Comparison of ENCODE assay signal across 8 cellular contexts in the genomic region with DNA sequence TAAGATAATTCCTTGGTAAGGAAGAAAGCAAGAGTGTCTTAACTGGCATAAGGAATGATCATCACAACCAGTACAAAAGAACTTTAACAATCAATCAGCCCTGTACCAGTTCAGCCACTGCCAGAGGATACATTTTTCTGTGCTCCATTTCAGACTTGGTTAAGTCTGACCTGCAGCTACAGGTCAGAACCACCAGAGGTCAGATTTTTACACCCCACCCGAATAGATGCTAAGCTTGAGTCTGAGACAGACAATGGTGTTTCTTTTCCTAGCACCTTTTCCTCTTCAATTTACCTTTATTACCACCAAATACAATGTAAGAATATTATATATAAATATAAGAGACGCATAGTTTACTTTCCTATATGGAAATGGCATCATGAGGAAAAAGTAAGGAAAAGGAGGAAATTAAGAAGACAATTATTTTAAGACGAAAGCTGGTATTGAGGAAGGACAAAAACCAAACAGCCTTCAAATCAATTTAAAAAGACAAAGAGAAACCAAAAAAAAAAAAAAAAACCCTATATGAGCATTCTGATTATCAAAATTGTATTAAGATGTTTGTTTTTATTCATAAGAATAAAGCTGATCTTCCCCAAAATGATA.
DNase-seq lines count a peak whose midpoint lies in the region; ATAC-seq and TF ChIP-seq lines count a peak whose summit lies in the region.

No MANE protein-coding gene starts in this region.

- no peaks in the 10 kb centered on the region for H3K27me3 ChIP-seq in Karpas-422 (ENCODE audit: low read length)

- TF ChIP-seq CTCF in GM12875 (IDR thresholded peaks at IDR 0.05; ENCODE audit: borderline replicate concordance, insufficient read depth, low read depth, low read length) (peak; percentile 75), HEK293 (tag by site-specific recombination; IDR thresholded peaks at IDR 0.05) (no peak)
- peak; percentile 68 for TF ChIP-seq CTCF in activated CD8-positive, alpha-beta T cell treated with anti-CD3 and anti-CD28 coated beads for 36 hours (IDR thresholded peaks at IDR 0.05)

- H2AFZ ChIP-seq in Karpas-422 (ENCODE audit: low read length): no peak overlapping the region

- no peaks in the 10 kb centered on the region for H3K36me3 ChIP-seq in HEK293 (ENCODE audit: control insufficient read depth in 2 of 2, insufficient read depth in 1 of 2, low read length in 2 of 2)
- no peaks in the 10 kb centered on the region for H3K36me3 ChIP-seq in Karpas-422 (ENCODE audit: insufficient read depth, low read length)

- no peak overlapping the region for H3K9ac ChIP-seq in Karpas-422 (ENCODE audit: low read length)

- H3K36me3 Mint-ChIP-seq in activated CD8-positive, alpha-beta T cell treated with anti-CD3 and anti-CD28 coated beads for 36 hours (ENCODE audit: low read depth): no peaks in the 10 kb centered on the region
- H3K36me3 Mint-ChIP-seq in stimulated activated naive B cell treated with anti-CD40 and anti-IgM and Interleukin-4, amounts not matched to agents 10 μg/mL and 1 μg/mL and 100 μg/mL, for 72 hours: no peaks in the 10 kb centered on the region

- intact Hi-C loops in activated CD8-positive, alpha-beta T cell treated with anti-CD3 and anti-CD28 coated beads for 36 hours (cut with micrococcal nuclease): loop anchor here (2.0 kb wide), 1 partner anchor 430 kb away; no protein-coding TSS in a partner anchor
- intact Hi-C loops in left ventricle myocardium superior (cut with micrococcal nuclease): loop anchor here (2.0 kb wide), 1 partner anchor 428 kb away; no protein-coding TSS in a partner anchor

- peak; percentile 75 for DNase-seq in AG20443 (ENCODE audit: low spot score)
- peak; percentile 78 for DNase-seq in Karpas-422
- peak; percentile 8 for DNase-seq in activated CD8-positive, alpha-beta T cell treated with anti-CD3 and anti-CD28 coated beads for 36 hours
- DNase-seq in left ventricle myocardium superior: no peak
- DNase-seq in stimulated activated naive B cell treated with anti-CD40 and anti-IgM and Interleukin-4, amounts not matched to agents 10 μg/mL and 1 μg/mL and 100 μg/mL, for 72 hours: no peak
- no peak for DNase-seq in stimulated activated CD4-positive, alpha-beta T cell treated with anti-CD3 and anti-CD28 coated beads, Interleukin-2, amount 100 ng/mL, for 48 hours

- CTCF ChIA-PET in HEK293 (lab: Yijun Ruan, JAX): interaction anchor here (0.6 to 1.7 kb wide), 16 partner anchors 8 to 1424 kb away, joined by 3 to 6 read pairs (median 4); no protein-coding TSS in a partner anchor
- CTCF ChIA-PET in activated CD8-positive, alpha-beta T cell treated with anti-CD3 and anti-CD28 coated beads for 36 hours (lab: Charles Lee): interaction anchor here (0.7 to 2.2 kb wide), 6 partner anchors 9 to 706 kb away, joined by 3 to 20 read pairs (median 4); a partner anchor contains a TSS

- H3K9me3 ChIP-seq in HEK293 (ENCODE audit: control insufficient read depth, insufficient read depth, low read depth, low read length) (no peaks in the 10 kb centered on the region), Karpas-422 (ENCODE audit: low read length) (no peaks in the 10 kb centered on the region)

- H3K79me2 ChIP-seq in Karpas-422 (ENCODE audit: low read length): no peaks in the 10 kb centered on the region

- no peaks in the 10 kb centered on the region for H3K9me3 Mint-ChIP-seq in activated CD8-positive, alpha-beta T cell treated with anti-CD3 and anti-CD28 coated beads for 36 hours
- H3K9me3 Mint-ChIP-seq in stimulated activated naive B cell treated with anti-CD40 and anti-IgM and Interleukin-4, amounts not matched to agents 10 μg/mL and 1 μg/mL and 100 μg/mL, for 72 hours: no peaks in the 10 kb centered on the region

- H3K4me3 Mint-ChIP-seq in activated CD8-positive, alpha-beta T cell treated with anti-CD3 and anti-CD28 coated beads for 36 hours: no peak overlapping the region
- no peak overlapping the region for H3K4me3 Mint-ChIP-seq in stimulated activated naive B cell treated with anti-CD40 and anti-IgM and Interleukin-4, amounts not matched to agents 10 μg/mL and 1 μg/mL and 100 μg/mL, for 72 hours

- peaks cover 21% of the 10 kb centered on the region for H3K27me3 Mint-ChIP-seq in activated CD8-positive, alpha-beta T cell treated with anti-CD3 and anti-CD28 coated beads for 36 hours
- peaks cover 19 to 26% of the 10 kb centered on the region in 2 donors for H3K27me3 Mint-ChIP-seq in stimulated activated naive B cell treated with anti-CD40 and anti-IgM and Interleukin-4, amounts not matched to agents 10 μg/mL and 1 μg/mL and 100 μg/mL, for 72 hours

- H3K27ac Mint-ChIP-seq in activated CD8-positive, alpha-beta T cell treated with anti-CD3 and anti-CD28 coated beads for 36 hours: no peak overlapping the region
- H3K27ac Mint-ChIP-seq in stimulated activated naive B cell treated with anti-CD40 and anti-IgM and Interleukin-4, amounts not matched to agents 10 μg/mL and 1 μg/mL and 100 μg/mL, for 72 hours: no peak overlapping the region

- H3K4me1 Mint-ChIP-seq in activated CD8-positive, alpha-beta T cell treated with anti-CD3 and anti-CD28 coated beads for 36 hours (ENCODE audit: low read depth): peaks cover 2% of the 10 kb centered on the region
- H3K4me1 Mint-ChIP-seq in stimulated activated naive B cell treated with anti-CD40 and anti-IgM and Interleukin-4, amounts not matched to agents 10 μg/mL and 1 μg/mL and 100 μg/mL, for 72 hours: no peaks in the 10 kb centered on the region

- H3K4me3 ChIP-seq in GM12875 (ENCODE audit: low read depth, low read length) (no peak overlapping the region), HEK293 (ENCODE audit: low read depth, low read length) (no peak overlapping the region), Karpas-422 (ENCODE audit: low read length) (no peak overlapping the region)

- no peaks in the 10 kb centered on the region for H3K4me1 ChIP-seq in HEK293 (ENCODE audit: control insufficient read depth, insufficient read depth, low read length)
- H3K4me1 ChIP-seq in Karpas-422 (ENCODE audit: low read length): no peaks in the 10 kb centered on the region

- H3K27ac ChIP-seq in HEK293 (ENCODE audit: extremely low read depth, low read depth, low read length) (no peak overlapping the region), Karpas-422 (ENCODE audit: low read length) (no peak overlapping the region)

- H3K9me2 ChIP-seq in Karpas-422 (replicated peaks; ENCODE audit: insufficient read depth, low read length): no peaks in the 10 kb centered on the region

- H3K4me2 ChIP-seq in Karpas-422 (ENCODE audit: low read depth, low read length, poor library complexity, severe bottlenecking): no peak overlapping the region

- no peaks in the 10 kb centered on the region for H4K20me1 ChIP-seq in Karpas-422 (ENCODE audit: insufficient read depth, low read depth, low read length)

- ATAC-seq in activated CD8-positive, alpha-beta T cell treated with anti-CD3 and anti-CD28 coated beads for 36 hours: peak; percentile 66
- peak; percentile 69 for ATAC-seq in left ventricle myocardium superior
- ATAC-seq in stimulated activated naive B cell treated with anti-CD40 and anti-IgM and Interleukin-4, amounts not matched to agents 10 μg/mL and 1 μg/mL and 100 μg/mL, for 72 hours (replicated peaks): peak; percentile 58 to 63

- POLR2A ChIA-PET in HEK293 (lab: Yijun Ruan, JAX): no interaction called here
- POLR2A ChIA-PET in activated CD8-positive, alpha-beta T cell treated with anti-CD3 and anti-CD28 coated beads for 36 hours (lab: Charles Lee): no interaction called here

TF ChIP-seq in HEK293, 187 proteins besides CTCF, POLR2A, EP300 and RAD21:
- peak; percentile 57; the same call in 1 of the 2 replicates for TF ChIP-seq ZBTB17 (tag by site-specific recombination; IDR thresholded peaks at IDR 0.05)
- TF ChIP-seq MYNN (tag by site-specific recombination; IDR thresholded peaks at IDR 0.05; ENCODE audit: borderline replicate concordance): no peak
- TF ChIP-seq ZNF654 (tag by site-specific recombination; IDR thresholded peaks at IDR 0.05; ENCODE audit: low read depth): peak; percentile 51

Comparison
In these comparisons a context has a peak if more than half of its experiments do, and no peak if none do; other contexts are left out.
1. DNase-seq: peak in AG20443 (single experiment), Karpas-422 (single experiment) and activated CD8-positive, alpha-beta T cell treated with anti-CD3 and anti-CD28 coated beads for 36 hours (single experiment); none in left ventricle myocardium superior (single experiment), stimulated activated naive B cell treated with anti-CD40 and anti-IgM and Interleukin-4, amounts not matched to agents 10 μg/mL and 1 μg/mL and 100 μg/mL, for 72 hours (single experiment) and stimulated activated CD4-positive, alpha-beta T cell treated with anti-CD3 and anti-CD28 coated beads, Interleukin-2, amount 100 ng/mL, for 48 hours (0 of 2).
2. Peak in every context shown above with its lines, with median percentiles within 50 percentile points of each other: ATAC-seq.